Comparison of ENCODE assay signal across 20 cellular contexts in genomic region chr1:25784575-25785051, GRCh38. TPM values are rescaled to one million over a fixed set of nuclear protein-coding genes. Genes with fewer than 3 reads are reported as not detected.
DNase-seq lines count a peak whose midpoint lies in the region; FAIRE-seq and TF ChIP-seq lines count a peak whose summit lies in the region.
"Had no signal": no experiment of that assay in that cellular context is flagged by ENCODE, and none has a peak within 500 bp of the region (broad histone marks: within the 10 kb centered on the region; RNA-seq: fewer than 3 reads in every experiment).

No MANE protein-coding gene starts in this region.

- H3K4me3 Mint-ChIP-seq in nephron progenitor cell (no peak overlapping the region), Calu3 (ENCODE audit: low read depth, unreplicated experiment) (no peak overlapping the region)
- H3K4me3 Mint-ChIP-seq: activated T-helper 17 cell treated with anti-CD3 and anti-CD28 coated beads, Interleukin-2, amount 50 U/mL, for 72 hours; dendritic cell treated with granulocyte-macrophage colony-stimulating factor and Interleukin-4, amounts not matched to agents 40 ng/mL and 50 ng/mL, for 4 days had no signal

- H3K9ac ChIP-seq in NT2/D1 (ENCODE audit: insufficient read length, low read depth), result peak overlapping the region; percentile 21

- TF ChIP-seq POLR2A in GM12891 (IDR thresholded peaks at IDR 0.05; ENCODE audit: low read depth, low read length), result no peak

- peaks cover 40% of the 10 kb centered on the region for H3K4me1 ChIP-seq in NT2/D1 (ENCODE audit: insufficient read depth, insufficient read length)

- H3K27ac Mint-ChIP-seq in nephron progenitor cell, result peak overlapping the region; percentile 35
- no peak overlapping the region for H3K27ac Mint-ChIP-seq in Calu3 (ENCODE audit: unreplicated experiment)
- H3K27ac Mint-ChIP-seq: activated T-helper 17 cell treated with anti-CD3 and anti-CD28 coated beads, Interleukin-2, amount 50 U/mL, for 72 hours; dendritic cell treated with granulocyte-macrophage colony-stimulating factor and Interleukin-4, amounts not matched to agents 40 ng/mL and 50 ng/mL, for 4 days had no signal

- H3K27me3 ChIP-seq in NT2/D1 (ENCODE audit: insufficient read depth, insufficient read length), result no peaks in the 10 kb centered on the region
- H3K27me3 ChIP-seq: suprapubic skin had no signal

- no peak for TF ChIP-seq CTCF in fibroblast of mammary gland (conservative IDR thresholded peaks at IDR 0.05; ENCODE audit: control insufficient read depth, insufficient read depth, low read depth, low read length)
- no peak for TF ChIP-seq CTCF in nephron progenitor cell (IDR thresholded peaks at IDR 0.05)
- TF ChIP-seq CTCF in Calu3 (IDR thresholded peaks at IDR 0.05; ENCODE audit: unreplicated experiment), result no peak

- H3K4me1 Mint-ChIP-seq in nephron progenitor cell, result peaks cover 75% of the 10 kb centered on the region
- no peaks in the 10 kb centered on the region for H3K4me1 Mint-ChIP-seq in Calu3 (ENCODE audit: low read depth, unreplicated experiment)
- H3K4me1 Mint-ChIP-seq: activated T-helper 17 cell treated with anti-CD3 and anti-CD28 coated beads, Interleukin-2, amount 50 U/mL, for 72 hours had no signal

- no peak for FAIRE-seq in GM12891 (lab: Jason Lieb, UNC)
- FAIRE-seq: keratinocyte had no signal

- H3K27me3 Mint-ChIP-seq in nephron progenitor cell (ENCODE audit: low read depth, poor library complexity), result peaks cover 23% of the 10 kb centered on the region
- H3K27me3 Mint-ChIP-seq in Calu3 (ENCODE audit: unreplicated experiment), result peaks cover 15% of the 10 kb centered on the region
- H3K27me3 Mint-ChIP-seq: activated T-helper 17 cell treated with anti-CD3 and anti-CD28 coated beads, Interleukin-2, amount 50 U/mL, for 72 hours; dendritic cell treated with granulocyte-macrophage colony-stimulating factor and Interleukin-4, amounts not matched to agents 40 ng/mL and 50 ng/mL, for 4 days had no signal

- intact Hi-C loops in Calu3 (cut with micrococcal nuclease; ENCODE audit: unreplicated experiment), result no loop called here

- DNase-seq in EH (ENCODE audit: low read depth) (peak; percentile 89), NT2/D1 (ENCODE audit: low read depth, low spot score) (no peak), fibroblast of mammary gland (ENCODE audit: low read depth) (peak; percentile 18), nephron progenitor cell (no peak), Calu3 (no peak), foreskin melanocyte (no peak), NCI-H187 treated with DMSO at 0.1 percent for 48 hours (lab: John Stamatoyannopoulos, UW) (no peak), GM12891 (ENCODE audit: insufficient read length, low spot score) (no peak)
- DNase-seq: activated CD4-positive, CD25-positive, alpha-beta regulatory T cell; aorta; NCI-H1092; NCI-H2171 treated with DMSO at 0.1 percent for 48 hours; nucleus accumbens; stimulated activated CD4-positive, alpha-beta T cell treated with anti-CD3 and anti-CD28 coated beads, Interleukin-4, amount 100 ng/mL, for 1 hour; stimulated activated CD8-positive, alpha-beta memory T cell treated with anti-CD3 and anti-CD28 coated beads, Interleukin-4, amount 100 ng/mL, for 48 hours; T-helper 1 cell had no signal

- H3K36me3 ChIP-seq in NT2/D1 (ENCODE audit: insufficient read depth, insufficient read length, low read length), result no peaks in the 10 kb centered on the region

- H3K9me3 ChIP-seq in NT2/D1 (ENCODE audit: insufficient read depth, low read length), result no peaks in the 10 kb centered on the region
- H3K9me3 ChIP-seq: suprapubic skin had no signal

- CTCF ChIA-PET in Calu3 (lab: Charles Lee), result no interaction called here

- H3K4me3 ChIP-seq in NT2/D1 (ENCODE audit: insufficient read length, low read depth) (no peak overlapping the region), fibroblast of mammary gland (ENCODE audit: control insufficient read depth, low read depth, low read length) (no peak overlapping the region)
- H3K4me3 ChIP-seq: suprapubic skin had no signal

- H3K36me3 Mint-ChIP-seq in nephron progenitor cell (ENCODE audit: low read depth) (no peaks in the 10 kb centered on the region), Calu3 (ENCODE audit: insufficient read depth, unreplicated experiment) (no peaks in the 10 kb centered on the region)

- no TSS peak for BruUV-seq in Calu3 (replicated peaks; lab: Mats Ljungman, UMichigan)

- no peaks in the 10 kb centered on the region for H3K9me3 Mint-ChIP-seq in nephron progenitor cell
- H3K9me3 Mint-ChIP-seq in Calu3 (ENCODE audit: low read depth, unreplicated experiment), result no peaks in the 10 kb centered on the region
- H3K9me3 Mint-ChIP-seq: activated T-helper 17 cell treated with anti-CD3 and anti-CD28 coated beads, Interleukin-2, amount 50 U/mL, for 72 hours; dendritic cell treated with granulocyte-macrophage colony-stimulating factor and Interleukin-4, amounts not matched to agents 40 ng/mL and 50 ng/mL, for 4 days had no signal

TF ChIP-seq in GM12891, 5 proteins besides CTCF, POLR2A, EP300 and RAD21:
- TF ChIP-seq PAX5 (IDR thresholded peaks at IDR 0.05; ENCODE audit: insufficient read depth, low read length, severe bottlenecking) (no peak), POLR2AphosphoS5 (IDR thresholded peaks at IDR 0.05; ENCODE audit: low read depth, low read length) (no peak), TAF1 (IDR thresholded peaks at IDR 0.05; ENCODE audit: low read depth, low read length) (no peak), POU2F2 (IDR thresholded peaks at IDR 0.05; ENCODE audit: low read depth, low read length) (no peak), SPI1 (IDR thresholded peaks at IDR 0.05; ENCODE audit: low read depth, low read length) (no peak)

RNA-seq across cellular contexts. Expression of gene SELENON, which starts 15.4 kb away (rescaled TPM):
- 39.6 and 40.6 TPM in 2 replicates for total RNA-seq in Calu3 (2022)
- 2.9 TPM for polyA plus RNA-seq in GM12891 (2012; ENCODE audit: low read depth, missing spikeins)

RNA-seq across cellular contexts. Expression of gene MTFR1L, which starts 35.1 kb away (rescaled TPM):
- 21.3 and 23.2 TPM in 2 replicates for total RNA-seq in Calu3 (2022)
- polyA plus RNA-seq in GM12891 (2012; ENCODE audit: low read depth, missing spikeins), result 31.3 TPM

Comparison
In these comparisons a context has a peak if more than half of its experiments do, and no peak if none do; other contexts are left out.
1. DNase-seq: peak in EH (single experiment) and fibroblast of mammary gland (single experiment); none in NT2/D1 (single experiment), nephron progenitor cell (single experiment), Calu3 (single experiment), foreskin melanocyte (single experiment), NCI-H187 treated with DMSO at 0.1 percent for 48 hours (single experiment) and GM12891 (single experiment).